ENCODE assay signal across 29 cellular contexts in genomic region chr2:171627412-171627811, GRCh38.
"Had no signal": no experiment of that assay in that cellular context is flagged by ENCODE, and none has a peak within 500 bp of the region (broad histone marks: within the 10 kb centered on the region; RNA-seq: fewer than 3 reads in every experiment).

No MANE protein-coding gene starts in this region.

- H3K4me3 ChIP-seq: MG63, PC-9, SJSA1 had no signal

- H3K27me3 ChIP-seq: MG63, SJSA1 had no signal

- H3K27ac ChIP-seq: PC-9, SJSA1 had no signal

- H3K9ac ChIP-seq: SK-N-SH had no signal

- H3K4me2 ChIP-seq: PC-9, SK-N-SH had no signal

- H3K36me3 ChIP-seq: MG63, SJSA1 had no signal

- H2AFZ ChIP-seq: PC-9 had no signal

- DNase-seq: Kasumi-1, MG63, NCI-H1048, NCI-H1092 treated with DMSO at 0.1 percent for 48 hours, NCI-H1105 treated with DMSO at 0.1 percent for 48 hours, NCI-H1417, NCI-H1436, NCI-H146, NCI-H1694, NCI-H187, NCI-H1930, NCI-H2029 treated with DMSO at 0.1 percent for 48 hours, NCI-H2081 treated with DMSO at 0.1 percent for 48 hours, NCI-H2171 treated with DMSO at 0.1 percent for 48 hours, NCI-H2227 treated with DMSO at 0.1 percent for 48 hours, NCI-H345, NCI-H446, NCI-H510A treated with DMSO at 0.1 percent for 48 hours, NCI-H524 treated with DMSO at 0.1 percent for 48 hours, NCI-H526 treated with DMSO at 0.1 percent for 48 hours, NCI-H774, PC-9, Right ventricle myocardium superior, RPMI8226, SHP77 treated with DMSO at 0.1 percent for 48 hours, SK-N-SH, SW 1271 had no signal

- ATAC-seq: Panc1 had no signal

- H3K4me1 ChIP-seq: SJSA1 had no signal
